9 cellular contexts compared by ENCODE assay signal in the genomic region with DNA sequence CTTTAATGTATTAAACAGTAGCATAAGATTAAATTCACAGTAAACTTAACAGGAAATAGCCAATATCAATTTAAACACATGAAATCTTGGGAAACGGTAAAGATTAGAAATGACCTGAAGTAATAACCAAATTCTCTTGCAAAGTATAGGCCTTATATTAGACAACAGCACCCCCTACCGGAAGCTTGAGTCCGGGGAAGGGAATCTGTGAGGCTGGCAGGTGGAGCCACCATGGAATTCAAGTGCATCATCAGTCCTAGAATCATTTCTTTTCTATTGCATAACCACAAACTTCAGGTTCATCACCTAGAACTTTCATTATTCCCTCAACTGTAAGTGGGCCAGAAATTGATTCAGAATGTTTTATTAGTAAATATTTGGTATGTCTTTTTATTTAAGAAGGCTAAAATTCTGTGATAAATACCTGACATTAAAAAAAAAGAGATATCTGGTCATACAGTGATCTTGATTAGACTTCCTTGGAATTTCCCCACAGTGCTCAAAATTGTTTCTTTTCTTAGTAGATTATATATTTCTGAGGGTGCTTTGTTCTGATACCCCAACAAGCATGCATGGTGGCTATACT. TPM values are rescaled to one million over a fixed set of nuclear protein-coding genes. Genes with fewer than 3 reads are reported as not detected.
DNase-seq lines count a peak whose midpoint lies in the region; ATAC-seq and TF ChIP-seq lines count a peak whose summit lies in the region.
"Had no signal": no experiment of that assay in that cellular context is flagged by ENCODE, and none has a peak within 500 bp of the region (broad histone marks: within the 10 kb centered on the region; RNA-seq: fewer than 3 reads in every experiment).

No MANE protein-coding gene starts in this region.

- no peak overlapping the region for H3K27ac Mint-ChIP-seq in CD4-positive, alpha-beta T cell
- no peak overlapping the region for H3K27ac Mint-ChIP-seq in activated naive CD8-positive, alpha-beta T cell treated with anti-CD3 and anti-CD28 coated beads, Interleukin-2, amount 10 ng/mL, durations not matched to agents 7 days and 5 days
- H3K27ac Mint-ChIP-seq: IgD-negative memory B cell had no signal

- H3K4me1 Mint-ChIP-seq in CD4-positive, alpha-beta T cell (ENCODE audit: low read depth) = no peaks in the 10 kb centered on the region
- H3K4me1 Mint-ChIP-seq in activated naive CD8-positive, alpha-beta T cell treated with anti-CD3 and anti-CD28 coated beads, Interleukin-2, amount 10 ng/mL, durations not matched to agents 7 days and 5 days = peaks cover 3% of the 10 kb centered on the region

- POLR2A ChIA-PET in CD4-positive, alpha-beta T cell (lab: Charles Lee) = no interaction called here
- POLR2A ChIA-PET in activated naive CD8-positive, alpha-beta T cell treated with anti-CD3 and anti-CD28 coated beads, Interleukin-2, amount 10 ng/mL, durations not matched to agents 7 days and 5 days (lab: Charles Lee) = no interaction called here

- peak; percentile 50 to 68 (median 62) for DNase-seq in CD4-positive, alpha-beta T cell
- DNase-seq in NAMALWA (ENCODE audit: low spot score) (peak; percentile 77), cardiac septum (ENCODE audit: low spot score) (peak; percentile 78), pulmonary artery endothelial cell (ENCODE audit: low read depth, low spot score) (peak; percentile 44), mesenteric fat pad (ENCODE audit: low spot score) (no peak)
- peak; percentile 46 for DNase-seq in activated naive CD8-positive, alpha-beta T cell treated with anti-CD3 and anti-CD28 coated beads, Interleukin-2, amount 10 ng/mL, durations not matched to agents 7 days and 5 days

- H3K9me3 ChIP-seq in CD4-positive, alpha-beta T cell (ENCODE audit: control insufficient read depth, low read length) = no peaks in the 10 kb centered on the region

- peaks cover 19% of the 10 kb centered on the region for H3K27me3 Mint-ChIP-seq in CD4-positive, alpha-beta T cell
- H3K27me3 Mint-ChIP-seq in activated naive CD8-positive, alpha-beta T cell treated with anti-CD3 and anti-CD28 coated beads, Interleukin-2, amount 10 ng/mL, durations not matched to agents 7 days and 5 days = peaks cover 2% of the 10 kb centered on the region
- H3K27me3 Mint-ChIP-seq: IgD-negative memory B cell had no signal

- peak; percentile 91 for TF ChIP-seq CTCF in CD4-positive, alpha-beta T cell (IDR thresholded peaks at IDR 0.05)

- CTCF ChIA-PET in CD4-positive, alpha-beta T cell (lab: Charles Lee) = interaction anchor here (1.3 kb wide), 2 partner anchors 22 to 827 kb away, joined by 4 to 8 read pairs; no protein-coding TSS in a partner anchor

- ATAC-seq in CD4-positive, alpha-beta T cell (ENCODE audit: poor library complexity) = peak; percentile 57
- ATAC-seq in GM21515 (IDR thresholded peaks at IDR 0.05; ENCODE audit: unreplicated experiment) (peak; percentile 85), SK-N-SH treated with all-trans-retinoic acid at 6 μM for 48 hours (peak; percentile 90)
- ATAC-seq in activated naive CD8-positive, alpha-beta T cell treated with anti-CD3 and anti-CD28 coated beads, Interleukin-2, amount 10 ng/mL, durations not matched to agents 7 days and 5 days (ENCODE audit: low read depth) = peak; percentile 36

- no peak overlapping the region for H3K4me3 Mint-ChIP-seq in CD4-positive, alpha-beta T cell
- no peak overlapping the region for H3K4me3 Mint-ChIP-seq in activated naive CD8-positive, alpha-beta T cell treated with anti-CD3 and anti-CD28 coated beads, Interleukin-2, amount 10 ng/mL, durations not matched to agents 7 days and 5 days
- H3K4me3 Mint-ChIP-seq: IgD-negative memory B cell had no signal

- H3K9me3 Mint-ChIP-seq in CD4-positive, alpha-beta T cell = no peaks in the 10 kb centered on the region
- peaks cover 14% of the 10 kb centered on the region for H3K9me3 Mint-ChIP-seq in activated naive CD8-positive, alpha-beta T cell treated with anti-CD3 and anti-CD28 coated beads, Interleukin-2, amount 10 ng/mL, durations not matched to agents 7 days and 5 days

- peaks cover 19% of the 10 kb centered on the region for H3K27me3 ChIP-seq in CD4-positive, alpha-beta T cell (ENCODE audit: control insufficient read depth, insufficient read depth, low read length)

- no peak overlapping the region for H3K27ac ChIP-seq in CD4-positive, alpha-beta T cell (ENCODE audit: low read depth, low read length)

- no peaks in the 10 kb centered on the region for H3K36me3 Mint-ChIP-seq in CD4-positive, alpha-beta T cell (ENCODE audit: low read depth)
- H3K36me3 Mint-ChIP-seq in activated naive CD8-positive, alpha-beta T cell treated with anti-CD3 and anti-CD28 coated beads, Interleukin-2, amount 10 ng/mL, durations not matched to agents 7 days and 5 days = peaks cover 6% of the 10 kb centered on the region
- H3K36me3 Mint-ChIP-seq: IgD-negative memory B cell had no signal

- intact Hi-C loops in CD4-positive, alpha-beta T cell (cut with DNase I, micrococcal nuclease) = loop anchor here (1.0 to 10.0 kb wide), 4 partner anchors 113 to 829 kb away; no protein-coding TSS in a partner anchor
- intact Hi-C loops in cardiac septum (cut with DNase I) = loop anchor here (5.0 kb wide), 1 partner anchor 825 kb away; no protein-coding TSS in a partner anchor

TF ChIP-seq in SK-N-SH treated with all-trans-retinoic acid at 6 μM for 48 hours, 23 proteins besides CTCF, POLR2A, EP300 and RAD21:
- no peak for TF ChIP-seq CSDC2 (CRISPR knock-in tag; IDR thresholded peaks at IDR 0.05)

RNA-seq across cellular contexts. Expression of a gene that starts 48.6 kb away (rescaled TPM):
- 10 to 100 TPM; 39.2 to 40.4 TPM for total RNA-seq in CD4-positive, alpha-beta T cell
- 10 to 100 TPM; 50.2 to 50.6 TPM for total RNA-seq in activated naive CD8-positive, alpha-beta T cell treated with anti-CD3 and anti-CD28 coated beads, Interleukin-2, amount 10 ng/mL, durations not matched to agents 7 days and 5 days
- total RNA-seq in cardiac septum = 49.6 TPM
- total RNA-seq in pulmonary artery endothelial cell = 25.1 and 37.2 TPM in 2 replicates
- total RNA-seq in mesenteric fat pad = 28.6 TPM

RNA-seq across cellular contexts. Expression of a gene that starts 48.6 kb away (rescaled TPM):
- total RNA-seq in CD4-positive, alpha-beta T cell = 10 to 100 TPM; 17.1 to 18.1 TPM
- total RNA-seq in activated naive CD8-positive, alpha-beta T cell treated with anti-CD3 and anti-CD28 coated beads, Interleukin-2, amount 10 ng/mL, durations not matched to agents 7 days and 5 days = 10 to 100 TPM; 56.9 to 61.7 TPM
- total RNA-seq in cardiac septum = 60.9 TPM
- 69.6 and 107 TPM in 2 replicates for total RNA-seq in pulmonary artery endothelial cell
- 63.4 TPM for total RNA-seq in mesenteric fat pad

Comparison
In these comparisons a context has a peak if more than half of its experiments do, and no peak if none do; other contexts are left out.
1. ATAC-seq: peak in every context shown above with its lines; median percentile 90 in SK-N-SH treated with all-trans-retinoic acid at 6 μM for 48 hours; 85 in GM21515; 57 in CD4-positive, alpha-beta T cell; 36 in activated naive CD8-positive, alpha-beta T cell treated with anti-CD3 and anti-CD28 coated beads, Interleukin-2, amount 10 ng/mL, durations not matched to agents 7 days and 5 days.